8 cellular contexts compared by ENCODE assay signal in genomic region chr7:25093268-25093802, GRCh38.
DNase-seq lines count a peak whose midpoint lies in the region; ATAC-seq lines count a peak whose summit lies in the region.

No MANE protein-coding gene starts in this region.

- ATAC-seq in GM21381 (IDR thresholded peaks at IDR 0.05; ENCODE audit: unreplicated experiment): no peak

- DNase-seq in GM04503 (ENCODE audit: low read depth) (peak; percentile 34), HCEC 1CT (peak; percentile 80), NCI-H1105 (lab: John Stamatoyannopoulos, UW) (peak; percentile 51), T-helper 22 cell (ENCODE audit: low read depth) (peak; percentile 32), anterior cingulate cortex (lab: John Stamatoyannopoulos, UW) (peak in 31 of 58 donors; percentile 2 to 63 (median 11)), iPS DF 19.7 (ENCODE audit: low read depth, low spot score) (peak; percentile 35)
- DNase-seq in stimulated activated CD4-positive, alpha-beta T cell treated with anti-CD3 and anti-CD28 coated beads, Interleukin-12 subunit alpha, Interleukin-12 subunit beta, amount 100 ng/mL, for 24 hours (ENCODE audit: low read depth in 2 of 2): peak; percentile 50 to 82

Comparison
In these comparisons a context has a peak if more than half of its experiments do, and no peak if none do; other contexts are left out.
1. DNase-seq: peak in every context shown above with its lines; median percentile 80 in HCEC 1CT; 66 in stimulated activated CD4-positive, alpha-beta T cell treated with anti-CD3 and anti-CD28 coated beads, Interleukin-12 subunit alpha, Interleukin-12 subunit beta, amount 100 ng/mL, for 24 hours; 51 in NCI-H1105; 35 in iPS DF 19.7; 34 in GM04503; 32 in T-helper 22 cell; 11 in anterior cingulate cortex.